In genomic region chr1:173601588-173601987, GRCh38 we compare ENCODE assay signal across 16 cellular contexts. TPM values are rescaled to one million over a fixed set of nuclear protein-coding genes. Genes with fewer than 3 reads are reported as not detected.
DNase-seq lines count a peak whose midpoint lies in the region; ATAC-seq and TF ChIP-seq lines count a peak whose summit lies in the region.
"Had no signal": no experiment of that assay in that cellular context is flagged by ENCODE, and none has a peak within 500 bp of the region (broad histone marks: within the 10 kb centered on the region; RNA-seq: fewer than 3 reads in every experiment).

No MANE protein-coding gene starts in this region.

- ATAC-seq in GM18505 (IDR thresholded peaks at IDR 0.05; ENCODE audit: unreplicated experiment) (peak; percentile 63), GM21737 (IDR thresholded peaks at IDR 0.05; ENCODE audit: unreplicated experiment) (peak; percentile 62)
- peak; percentile 49 for ATAC-seq in effector memory CD8-positive, alpha-beta T cell (replicated peaks)
- ATAC-seq: activated T-helper 17 cell treated with anti-CD3 and anti-CD28 coated beads, Interleukin-2, amount 50 U/mL, for 72 hours; left colon had no signal

- no peak overlapping the region for H3K27ac ChIP-seq in Karpas-422 (ENCODE audit: low read length)
- H3K27ac ChIP-seq: right lobe of liver had no signal

- DNase-seq in Karpas-422 = no peak
- no peak for DNase-seq in effector memory CD8-positive, alpha-beta T cell
- DNase-seq in AML-193 (lab: John Stamatoyannopoulos, UW) = no peak
- DNase-seq in NCI-H345 treated with DMSO at 0.1 percent for 48 hours (lab: John Stamatoyannopoulos, UW; ENCODE audit: unreplicated experiment) = no peak
- no peak for DNase-seq in NCI-H82 (lab: John Stamatoyannopoulos, UW)
- DNase-seq in stimulated activated CD4-positive, alpha-beta T cell treated with anti-CD3 and anti-CD28 coated beads, Interleukin-4, amount 100 ng/mL, for 1 hour = no peak
- DNase-seq: C1 segment of cervical spinal cord, left colon, NCI-H1105 treated with DMSO at 0.1 percent for 48 hours, right lobe of liver had no signal

- H3K4me3 Mint-ChIP-seq in effector memory CD8-positive, alpha-beta T cell = peak overlapping the region in 1 of 2 donors; percentile 13
- H3K4me3 Mint-ChIP-seq: activated T-helper 17 cell treated with anti-CD3 and anti-CD28 coated beads, Interleukin-2, amount 50 U/mL, for 72 hours; brain; nephron had no signal

- no peaks in the 10 kb centered on the region for H3K79me2 ChIP-seq in Karpas-422 (ENCODE audit: low read length)

- no peaks in the 10 kb centered on the region for H3K9me3 Mint-ChIP-seq in effector memory CD8-positive, alpha-beta T cell
- H3K9me3 Mint-ChIP-seq: activated T-helper 17 cell treated with anti-CD3 and anti-CD28 coated beads, Interleukin-2, amount 50 U/mL, for 72 hours; nephron had no signal

- no peaks in the 10 kb centered on the region for H3K27me3 ChIP-seq in Karpas-422 (ENCODE audit: low read length)
- H3K27me3 ChIP-seq: right lobe of liver had no signal

- peaks cover 4 to 7% of the 10 kb centered on the region in 2 donors for H3K4me1 Mint-ChIP-seq in effector memory CD8-positive, alpha-beta T cell (ENCODE audit: low read depth in 2 of 2)
- H3K4me1 Mint-ChIP-seq: activated T-helper 17 cell treated with anti-CD3 and anti-CD28 coated beads, Interleukin-2, amount 50 U/mL, for 72 hours; brain; nephron had no signal

- H3K36me3 ChIP-seq in Karpas-422 (ENCODE audit: insufficient read depth, low read length) = no peaks in the 10 kb centered on the region
- H3K36me3 ChIP-seq: right lobe of liver had no signal

- no peaks in the 10 kb centered on the region for H3K36me3 Mint-ChIP-seq in effector memory CD8-positive, alpha-beta T cell (ENCODE audit: insufficient read depth)
- H3K36me3 Mint-ChIP-seq: brain had no signal

- no peak for TF ChIP-seq POLR2A in GM18505 (IDR thresholded peaks at IDR 0.05; ENCODE audit: borderline replicate concordance, extremely low read depth, insufficient read depth, insufficient read length)

- peak overlapping the region; percentile 16; the same call in 1 of the 2 replicates for H2AFZ ChIP-seq in Karpas-422 (ENCODE audit: low read length)

- no peaks in the 10 kb centered on the region for H4K20me1 ChIP-seq in Karpas-422 (ENCODE audit: insufficient read depth, low read depth, low read length)

- no peaks in the 10 kb centered on the region for H3K9me2 ChIP-seq in Karpas-422 (replicated peaks; ENCODE audit: insufficient read depth, low read length)

- peak overlapping the region; percentile 48 for H3K4me2 ChIP-seq in Karpas-422 (ENCODE audit: low read depth, low read length, poor library complexity, severe bottlenecking)

- H3K4me3 ChIP-seq in Karpas-422 (ENCODE audit: low read length) = peak overlapping the region; percentile 3; the same call in 1 of the 2 replicates
- H3K4me3 ChIP-seq: right lobe of liver had no signal

- peaks cover 0 to 12% of the 10 kb centered on the region in 2 donors for H3K27me3 Mint-ChIP-seq in effector memory CD8-positive, alpha-beta T cell
- H3K27me3 Mint-ChIP-seq: brain had no signal

- H3K9ac ChIP-seq in Karpas-422 (ENCODE audit: low read length) = no peak overlapping the region; the same call in 1 of the 2 replicates

- H3K27ac Mint-ChIP-seq in effector memory CD8-positive, alpha-beta T cell = peak overlapping the region; percentile 7 to 45
- H3K27ac Mint-ChIP-seq: activated T-helper 17 cell treated with anti-CD3 and anti-CD28 coated beads, Interleukin-2, amount 50 U/mL, for 72 hours; brain; nephron had no signal

- peaks cover 13% of the 10 kb centered on the region for H3K4me1 ChIP-seq in Karpas-422 (ENCODE audit: low read length)
- H3K4me1 ChIP-seq: right lobe of liver had no signal

- H3K9me3 ChIP-seq in Karpas-422 (ENCODE audit: low read length) = no peaks in the 10 kb centered on the region
- H3K9me3 ChIP-seq: right lobe of liver had no signal

RNA-seq across cellular contexts. Expression of gene SLC9C2, which starts 1.3 kb away (rescaled TPM):
- total RNA-seq in Karpas-422 (2014; rRNA removed; shearing (Covaris generic); ENCODE audit: low replicate concordance) = not detected in 2 replicates
- total RNA-seq: activated T-helper 17 cell treated with anti-CD3 and anti-CD28 coated beads, Interleukin-2, amount 50 U/mL, for 72 hours; right lobe of liver had no signal

RNA-seq across cellular contexts. Expression of gene TEX50, which starts 33.5 kb away (rescaled TPM):
- not detected in 2 replicates for total RNA-seq in Karpas-422 (2014; rRNA removed; shearing (Covaris generic); ENCODE audit: low replicate concordance)
- total RNA-seq: activated T-helper 17 cell treated with anti-CD3 and anti-CD28 coated beads, Interleukin-2, amount 50 U/mL, for 72 hours; left colon; right lobe of liver; subcutaneous adipose tissue had no signal
